Comparison of ENCODE assay signal across 8 cellular contexts in genomic region chr2:67067656-67068055, GRCh38.
"Had no signal": no experiment of that assay in that cellular context is flagged by ENCODE, and none has a peak within 500 bp of the region (broad histone marks: within the 10 kb centered on the region; RNA-seq: fewer than 3 reads in every experiment).

No MANE protein-coding gene starts in this region.

- DNase-seq: IMR-90, KBM-7, KG1 had no signal

- H3K27me3 Mint-ChIP-seq: IgD-negative memory B cell had no signal

- FAIRE-seq: HTR-8/SVneo, K562 had no signal

- ATAC-seq: K562 had no signal

- H3K9ac ChIP-seq: KMS-11 had no signal

- H3K4me1 Mint-ChIP-seq: IgD-negative memory B cell had no signal

- H3K27ac Mint-ChIP-seq: IgD-negative memory B cell had no signal

- H3K27ac ChIP-seq: HL-60, KMS-11 had no signal

- H3K4me3 ChIP-seq: K562 had no signal

- H3K4me2 ChIP-seq: KMS-11 had no signal

- H3K4me3 Mint-ChIP-seq: IgD-negative memory B cell had no signal
